ENCODE assay signal across 9 cellular contexts in genomic region chr12:92445253-92446081, GRCh38.
DNase-seq lines count a peak whose midpoint lies in the region; ATAC-seq and TF ChIP-seq lines count a peak whose summit lies in the region.
"Had no signal": no experiment of that assay in that cellular context is flagged by ENCODE, and none has a peak within 500 bp of the region (broad histone marks: within the 10 kb centered on the region; RNA-seq: fewer than 3 reads in every experiment).

No MANE protein-coding gene starts in this region.

- POLR2A ChIA-PET in A673 (lab: Charles Lee; ENCODE audit: low non-redundant PET): no interaction called here

- H3K9me3 Mint-ChIP-seq in osteocyte (ENCODE audit: unreplicated experiment): no peaks in the 10 kb centered on the region

- H3K27ac Mint-ChIP-seq in T-helper 17 cell (no peak overlapping the region), osteocyte (ENCODE audit: unreplicated experiment) (peak overlapping the region; percentile 36)

- no peak overlapping the region for H3K4me3 ChIP-seq in brain microvascular endothelial cell (ENCODE audit: low read depth, low read length)
- H3K4me3 ChIP-seq in A673 (ENCODE audit: low read depth, low read length, poor library complexity, severe bottlenecking): no peak overlapping the region

- BruUV-seq in A673 (replicated peaks; lab: Mats Ljungman, UMichigan): no TSS peak

- no peak for DNase-seq in T-helper 17 cell
- DNase-seq in osteocyte (ENCODE audit: extremely low spot score, unreplicated experiment): no peak
- no peak for DNase-seq in NCI-H748 (lab: John Stamatoyannopoulos, UW; ENCODE audit: unreplicated experiment)
- DNase-seq in brain microvascular endothelial cell: no peak
- no peak for DNase-seq in GM19238 (ENCODE audit: insufficient read length, low spot score)
- DNase-seq in A673 (ENCODE audit: low spot score): no peak

- H3K9me3 ChIP-seq in T-helper 17 cell (ENCODE audit: control insufficient read depth, low read length, poor library complexity, severe bottlenecking): no peaks in the 10 kb centered on the region
- H3K9me3 ChIP-seq in A673 (ENCODE audit: low read depth, low read length, poor library complexity, severe bottlenecking): no peaks in the 10 kb centered on the region

- H3K4me3 Mint-ChIP-seq in T-helper 17 cell (no peak overlapping the region), osteocyte (ENCODE audit: unreplicated experiment) (no peak overlapping the region)

- TF ChIP-seq CTCF in osteocyte (IDR thresholded peaks at IDR 0.05) (no peak), brain microvascular endothelial cell (IDR thresholded peaks at IDR 0.05; ENCODE audit: low read depth, low read length, missing control alignments) (no peak), A673 (conservative IDR thresholded peaks at IDR 0.05; ENCODE audit: low read depth, low read length) (no peak)

- H3K36me3 Mint-ChIP-seq in T-helper 17 cell (ENCODE audit: low read depth): no peaks in the 10 kb centered on the region
- H3K36me3 Mint-ChIP-seq in osteocyte (ENCODE audit: unreplicated experiment): no peaks in the 10 kb centered on the region

- CTCF ChIA-PET in A673 (lab: Charles Lee): no interaction called here

- no peaks in the 10 kb centered on the region for H3K4me1 ChIP-seq in A673 (ENCODE audit: insufficient read depth, low read length, poor library complexity, severe bottlenecking)

- ATAC-seq in GM18870 (IDR thresholded peaks at IDR 0.05; ENCODE audit: unreplicated experiment): peak; percentile 72
- peak; percentile 89 for ATAC-seq in HG02798 (IDR thresholded peaks at IDR 0.05; ENCODE audit: poor library complexity, unreplicated experiment)
- ATAC-seq in T-helper 17 cell: peak; percentile 54

- in situ Hi-C loops in brain microvascular endothelial cell (cut with HindIII; ENCODE audit: low pct_ligation_motif_present, low sequenced_read_pairs): no loop called here

- no peak overlapping the region for H3K27ac ChIP-seq in brain microvascular endothelial cell
- no peak overlapping the region for H3K27ac ChIP-seq in A673 (ENCODE audit: low read depth, low read length, poor library complexity, severe bottlenecking)
- H3K27ac ChIP-seq: KMS-11 had no signal

- H3K36me3 ChIP-seq in brain microvascular endothelial cell (replicated peaks) (no peaks in the 10 kb centered on the region), A673 (ENCODE audit: insufficient read depth, low read length, poor library complexity, severe bottlenecking) (no peaks in the 10 kb centered on the region)

- H3K27me3 ChIP-seq in brain microvascular endothelial cell (replicated peaks) (no peaks in the 10 kb centered on the region), A673 (replicated peaks; ENCODE audit: insufficient read depth, low read depth, low read length, poor library complexity) (no peaks in the 10 kb centered on the region)

- no peaks in the 10 kb centered on the region for H3K27me3 Mint-ChIP-seq in T-helper 17 cell
- no peaks in the 10 kb centered on the region for H3K27me3 Mint-ChIP-seq in osteocyte (ENCODE audit: unreplicated experiment)

- H3K4me1 Mint-ChIP-seq in T-helper 17 cell: peaks cover 2% of the 10 kb centered on the region
- H3K4me1 Mint-ChIP-seq in osteocyte (ENCODE audit: unreplicated experiment): peaks cover 16% of the 10 kb centered on the region

- intact Hi-C loops in A673 (cut with micrococcal nuclease; ENCODE audit: unreplicated experiment): no loop called here
